Comparison of ENCODE assay signal across 8 cellular contexts in genomic region chr7:99141756-99142726, GRCh38. TPM values are rescaled to one million over a fixed set of nuclear protein-coding genes. Genes with fewer than 3 reads are reported as not detected.
DNase-seq lines count a peak whose midpoint lies in the region; ATAC-seq, FAIRE-seq and TF ChIP-seq lines count a peak whose summit lies in the region.

No MANE protein-coding gene starts in this region.

- no peak overlapping the region for H4K8ac ChIP-seq in H1 (ENCODE audit: extremely low read depth, insufficient read depth, low read length)

- TF ChIP-seq EP300 in H1 (IDR thresholded peaks at IDR 0.05; ENCODE audit: borderline replicate concordance in 1 of 2, low read depth in 2 of 2, low read length in 2 of 2) = no peak

- H2AK5ac ChIP-seq in H1 (ENCODE audit: low read depth, low read length) = peak overlapping the region; percentile 53; the same call in 1 of the 2 replicates

- POLR2A ChIA-PET in H1 (lab: Charles Lee; ENCODE audit: partially characterized antibody) = interaction anchor here (0.7 to 2.2 kb wide), 8 partner anchors 11 to 183 kb away, joined by 3 to 9 read pairs (median 4); no protein-coding TSS in a partner anchor

- no peak overlapping the region for H4K5ac ChIP-seq in H1 (ENCODE audit: insufficient read length, low read depth, low read length)

- peak overlapping the region; percentile 27; the same call in 1 of the 2 replicates for H2BK12ac ChIP-seq in H1 (ENCODE audit: low read depth, low read length)

- peaks cover 0 to 11% (median 5%) of the 10 kb centered on the region in 4 experiments; a peak in 4 of 7 replicates for H3K4me1 ChIP-seq in H1 (replicated peaks in 1 of 4; ENCODE audit: control insufficient read depth in 3 of 4, insufficient read depth in 4 of 4, low read length in 3 of 4)

- no peak overlapping the region for H4K91ac ChIP-seq in H1 (replicated peaks; ENCODE audit: insufficient read length, low read length)

- peak overlapping the region in 2 of 4 experiments; percentile 7 to 10; a peak in 5 of 7 replicates for H3K9ac ChIP-seq in H1 (replicated peaks in 1 of 4; ENCODE audit: extremely low read depth in 1 of 4, low read depth in 3 of 4, low read length in 3 of 4)

- H2BK120ac ChIP-seq in H1 (replicated peaks; ENCODE audit: low read depth, low read length) = no peak overlapping the region

- no peak overlapping the region for H3K56ac ChIP-seq in H1 (replicated peaks; ENCODE audit: insufficient read length, low read depth, low read length)

- H3K23me2 ChIP-seq in H1 (ENCODE audit: low read depth, low read length) = peaks cover 8% of the 10 kb centered on the region; the same call in 1 of the 2 replicates

- DNase-seq in COLO668 (lab: John Stamatoyannopoulos, UW; ENCODE audit: unreplicated experiment) = peak; percentile 10
- peak; percentile 70 for DNase-seq in NCI-H2227 treated with DMSO at 0.1 percent for 48 hours (lab: John Stamatoyannopoulos, UW)
- peak; percentile 81 for DNase-seq in activated CD8-positive, alpha-beta memory T cell treated with anti-CD3 and anti-CD28 coated beads, Interleukin-2, amount 50 U/mL, for 48 hours
- DNase-seq in H1 (ENCODE audit: low read depth in 1 of 2, low spot score in 2 of 2) = peak; percentile 33 to 81
- DNase-seq in midbrain (lab: John Stamatoyannopoulos, UW) = peak; percentile 75
- peak; percentile 48 for DNase-seq in stimulated activated CD8-positive, alpha-beta memory T cell treated with anti-CD3 and anti-CD28 coated beads, Interleukin-15, amount 100 ng/mL, for 1 hour (ENCODE audit: low read depth)
- DNase-seq in NCI-H510A (lab: John Stamatoyannopoulos, UW) = no peak

- H2AFZ ChIP-seq in H1 (ENCODE audit: low read length) = no peak overlapping the region

- H4K20me1 ChIP-seq in H1 (replicated peaks in 1 of 2; ENCODE audit: control insufficient read depth in 1 of 2, insufficient read depth in 2 of 2, low read length in 2 of 2) = peaks cover 0 to 2% of the 10 kb centered on the region in 2 experiments

- H3K36me3 ChIP-seq in H1 (ENCODE audit: control insufficient read depth in 2 of 4, insufficient read depth in 4 of 4, low read length in 3 of 4) = no peaks in the 10 kb centered on the region

- H3K14ac ChIP-seq in H1 (ENCODE audit: insufficient read length) = no peak overlapping the region

- peak overlapping the region; percentile 59 to 85 (median 64) for H3K4me3 ChIP-seq in H1 (ENCODE audit: extremely low read depth in 1 of 4, insufficient read depth in 2 of 4, low read depth in 3 of 4, low read length in 4 of 4)

- no peak overlapping the region for H3K23ac ChIP-seq in H1 (ENCODE audit: insufficient read length)

- peak overlapping the region; percentile 35; the same call in 1 of the 2 replicates for H3K27ac ChIP-seq in H1 (ENCODE audit: low read depth, low read length)

- CTCF ChIA-PET in H1 (lab: Charles Lee; ENCODE audit: partially characterized antibody) = interaction anchor here (0.7 to 1.1 kb wide), 3 partner anchors 11 to 105 kb away, joined by 3 read pairs; no protein-coding TSS in a partner anchor

- H3K4ac ChIP-seq in H1 (replicated peaks; ENCODE audit: insufficient read length, low read depth, low read length) = no peak overlapping the region

- H3K9me3 ChIP-seq in H1 (ENCODE audit: insufficient read depth in 2 of 2, low read depth in 1 of 2, low read length in 1 of 2) = no peaks in the 10 kb centered on the region

- no peaks in the 10 kb centered on the region for H3K27me3 ChIP-seq in H1 (replicated peaks in 1 of 4; ENCODE audit: control insufficient read depth in 3 of 4, extremely low read depth in 1 of 4, insufficient read depth in 3 of 4, low read length in 3 of 4)

- H3K79me1 ChIP-seq in H1 (ENCODE audit: low read depth, low read length) = peaks cover 3% of the 10 kb centered on the region; the same call in 1 of the 2 replicates

- no peak for TF ChIP-seq RAD21 in H1 (IDR thresholded peaks at IDR 0.05 in 1 of 2, conservative IDR thresholded peaks at IDR 0.05 in 1 of 2; ENCODE audit: low read depth in 2 of 2, low read length in 2 of 2)

- FAIRE-seq in H1 (lab: Jason Lieb, UNC) = no peak

- no peak overlapping the region for H2BK20ac ChIP-seq in H1 (ENCODE audit: low read length)

- H3K79me2 ChIP-seq in H1 (ENCODE audit: control insufficient read depth in 1 of 2, insufficient read depth in 2 of 2, low read length in 2 of 2) = peaks cover 6 to 52% of the 10 kb centered on the region in 2 experiments; a peak in 3 of 4 replicates

- peak overlapping the region; percentile 60 for H3K18ac ChIP-seq in H1 (ENCODE audit: extremely low read depth, low read length)

- peak overlapping the region; percentile 83 for H2BK5ac ChIP-seq in H1 (ENCODE audit: low read depth, low read length)

- peak overlapping the region; percentile 66 to 85 for H3K4me2 ChIP-seq in H1 (ENCODE audit: insufficient read depth in 1 of 2, low read depth in 2 of 2, low read length in 2 of 2)

- WGBS in H1 (ENCODE audit: extremely low coverage in 1 of 2, insufficient coverage in 1 of 2, insufficient read length in 1 of 2, insufficient replicate concordance in 2 of 2, low coverage in 1 of 2, low lambda C conversion rate in 2 of 2, missing lambda C conversion rate in 1 of 2), 2 experiments = 41% methylated on average over 26 of the region's 30 CpGs; no CpG with 5 or more reads in 1 of the 2 experiments

- no peak overlapping the region; the same call in 1 of the 2 replicates for H2BK15ac ChIP-seq in H1 (ENCODE audit: low read length)

- peak in 1 of 2 experiments; percentile 47; a peak in 1 of 3 replicates for TF ChIP-seq POLR2A in H1 (IDR thresholded peaks at IDR 0.05; ENCODE audit: control extremely low read depth in 1 of 2, low read depth in 2 of 2, low read length in 2 of 2)

- no peak for TF ChIP-seq CTCF in H1 (IDR thresholded peaks at IDR 0.05; ENCODE audit: control extremely low read depth in 1 of 3, insufficient read depth in 1 of 3, low read depth in 1 of 3, low read length in 3 of 3)

- no peak for ATAC-seq in GM21529 (IDR thresholded peaks at IDR 0.05; ENCODE audit: unreplicated experiment)

TF ChIP-seq in H1, 55 proteins besides CTCF, POLR2A, EP300 and RAD21:
- TF ChIP-seq NANOG (IDR thresholded peaks at IDR 0.05; ENCODE audit: insufficient read depth, low read depth, low read length, poor library complexity, severe bottlenecking) (no peak), TAF1 (IDR thresholded peaks at IDR 0.05; ENCODE audit: low read depth, low read length) (peak; percentile 41; the same call in 1 of the 2 replicates), ASH2L (IDR thresholded peaks at IDR 0.05; ENCODE audit: low read length) (peak; percentile 33), BCL11A (IDR thresholded peaks at IDR 0.05; ENCODE audit: low read depth in 2 of 2, low read length in 2 of 2) (no peak)

RNA-seq across cellular contexts. Expression of gene SMURF1, which starts 1.9 kb away (rescaled TPM):
- total RNA-seq in H1 (2021; fragmentation: NEBNext Ultra II Directional; extraction: Animal tissue kit (Norgen Biotek cat#: 25700)) = 23.5 and 24.5 TPM in 2 replicates
- polyA plus RNA-seq in H1 (2011; rRNA removed) = 9.6 and 11.0 TPM in 2 replicates
- 10.2 TPM for polyA plus RNA-seq in H1 (2011; cell fraction: cytosol; rRNA removed)
- polyA plus RNA-seq in H1 (2011; cell fraction: nucleus; rRNA removed) = 19.1 TPM
- 15.1 to 16.5 TPM (median 15.9 TPM) in 4 replicates for polyA plus RNA-seq in H1 (2012, experiment 1 of 2)
- polyA plus RNA-seq in H1 (2012, experiment 2 of 2) = 6.2 TPM
- 13.1 TPM for polyA plus RNA-seq in H1 (2013, experiment 1 of 2)
- 12.0 TPM for polyA plus RNA-seq in H1 (2013, experiment 2 of 2)
- polyA minus RNA-seq in H1 (2011; rRNA and poly(A)+ RNA removed) = 12.4 and 15.7 TPM in 2 replicates
- polyA minus RNA-seq in H1 (2011; cell fraction: cytosol; rRNA and poly(A)+ RNA removed) = 6.5 TPM
- 16.3 TPM for polyA minus RNA-seq in H1 (2011; cell fraction: nucleus; rRNA and poly(A)+ RNA removed)
